In the genomic region with DNA sequence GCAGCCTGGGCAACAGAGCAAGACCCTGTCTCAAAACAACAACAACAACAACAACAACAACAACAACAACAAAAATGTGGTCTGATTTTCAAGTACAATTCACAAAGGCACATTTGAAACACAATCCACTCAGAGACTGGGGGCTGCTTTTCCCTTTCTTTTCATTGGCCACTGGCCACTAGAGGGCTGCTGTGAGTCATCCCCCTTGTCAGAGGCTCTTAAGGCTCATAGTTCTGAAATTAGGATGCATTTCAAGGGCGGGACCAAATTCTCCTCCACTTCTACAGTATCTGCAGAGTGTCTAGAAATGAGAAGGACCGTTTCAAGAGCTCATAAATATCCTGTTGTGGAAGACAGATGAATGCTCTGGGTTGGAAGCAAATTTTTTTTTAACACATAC, we compare ENCODE assay signal across 8 cellular contexts.
DNase-seq lines count a peak whose midpoint lies in the region; ATAC-seq, FAIRE-seq and TF ChIP-seq lines count a peak whose summit lies in the region.

No MANE protein-coding gene starts in this region.

- no peaks in the 10 kb centered on the region for H3F3A ChIP-seq in neural cell (ENCODE audit: insufficient read depth, low read length, poor library complexity, severe bottlenecking)

- no peaks in the 10 kb centered on the region for H3K79me2 ChIP-seq in astrocyte (ENCODE audit: insufficient read depth, low read length)
- no peaks in the 10 kb centered on the region for H3K79me2 ChIP-seq in neural cell (replicated peaks; ENCODE audit: insufficient read depth, low read length)

- no peaks in the 10 kb centered on the region for H3K36me3 Mint-ChIP-seq in astrocyte (ENCODE audit: low read depth, unreplicated experiment)

- no peak for TF ChIP-seq RAD21 in neural cell (conservative IDR thresholded peaks at IDR 0.05)

- peak; percentile 59 for TF ChIP-seq CTCF in astrocyte (IDR thresholded peaks at IDR 0.05; ENCODE audit: insufficient read depth, low read depth, low read length)
- TF ChIP-seq CTCF in neural cell (IDR thresholded peaks at IDR 0.05; ENCODE audit: poor library complexity, severe bottlenecking): peak; percentile 24

- TF ChIP-seq EP300 in neural cell (conservative IDR thresholded peaks at IDR 0.05; ENCODE audit: poor library complexity, severe bottlenecking): no peak

- H4K20me1 ChIP-seq in astrocyte (ENCODE audit: insufficient read depth, low read length): no peaks in the 10 kb centered on the region
- no peaks in the 10 kb centered on the region for H4K20me1 ChIP-seq in neural cell (ENCODE audit: insufficient read depth)

- H3K9me3 Mint-ChIP-seq in stimulated activated naive CD8-positive, alpha-beta T cell treated with anti-CD3 and anti-CD28 coated beads, Interleukin-15, amount 100 ng/mL, for 72 hours: peaks cover 4 to 14% of the 10 kb centered on the region in 2 donors
- H3K9me3 Mint-ChIP-seq in astrocyte (ENCODE audit: unreplicated experiment): no peaks in the 10 kb centered on the region

- FAIRE-seq in astrocyte (lab: Jason Lieb, UNC): no peak

- peak; percentile 4 for DNase-seq in stimulated activated naive CD8-positive, alpha-beta T cell treated with anti-CD3 and anti-CD28 coated beads, Interleukin-15, Interleukin-2, amounts not matched to agents 100 U/mL and 50 U/mL, for 24 hours
- DNase-seq in stimulated activated naive CD8-positive, alpha-beta T cell treated with anti-CD3 and anti-CD28 coated beads, Interleukin-15, amount 100 ng/mL, for 72 hours: no peak
- peak; percentile 28 for DNase-seq in HS-5 (ENCODE audit: low read depth)
- DNase-seq in astrocyte (ENCODE audit: low read depth): peak; percentile 42
- DNase-seq in GM19240 (ENCODE audit: insufficient read length, low spot score): no peak

- H3K27me3 ChIP-seq in astrocyte (ENCODE audit: insufficient read depth, low read length) (no peaks in the 10 kb centered on the region), neural cell (ENCODE audit: insufficient read depth, low read depth, low read length) (no peaks in the 10 kb centered on the region)

- H3K4me1 ChIP-seq in astrocyte (ENCODE audit: insufficient read depth, low read length): no peaks in the 10 kb centered on the region

- H2AFZ ChIP-seq in astrocyte (ENCODE audit: low read depth, low read length): no peak overlapping the region
- H2AFZ ChIP-seq in neural cell (ENCODE audit: low read depth, low read length): no peak overlapping the region

- H3K27ac Mint-ChIP-seq in stimulated activated naive CD8-positive, alpha-beta T cell treated with anti-CD3 and anti-CD28 coated beads, Interleukin-15, amount 100 ng/mL, for 72 hours: no peak overlapping the region
- no peak overlapping the region for H3K27ac Mint-ChIP-seq in astrocyte (ENCODE audit: unreplicated experiment)

- no peaks in the 10 kb centered on the region for H3K27me3 Mint-ChIP-seq in stimulated activated naive CD8-positive, alpha-beta T cell treated with anti-CD3 and anti-CD28 coated beads, Interleukin-15, amount 100 ng/mL, for 72 hours
- H3K27me3 Mint-ChIP-seq in astrocyte (ENCODE audit: low read depth, unreplicated experiment): no peaks in the 10 kb centered on the region

- H3K4me3 ChIP-seq in astrocyte (ENCODE audit: insufficient read depth, low read depth, low read length) (no peak overlapping the region), neural cell (ENCODE audit: low read length) (no peak overlapping the region)

- H3K9ac ChIP-seq in astrocyte (ENCODE audit: low read length) (no peak overlapping the region), neural cell (ENCODE audit: low read length) (no peak overlapping the region)

- no peaks in the 10 kb centered on the region for H3K36me3 ChIP-seq in astrocyte (ENCODE audit: insufficient read depth, low read length)
- no peaks in the 10 kb centered on the region for H3K36me3 ChIP-seq in neural cell (ENCODE audit: insufficient read depth, low read length)

- H3K4me3 Mint-ChIP-seq in stimulated activated naive CD8-positive, alpha-beta T cell treated with anti-CD3 and anti-CD28 coated beads, Interleukin-15, amount 100 ng/mL, for 72 hours: no peak overlapping the region
- H3K4me3 Mint-ChIP-seq in astrocyte (ENCODE audit: unreplicated experiment): no peak overlapping the region

- H3K9me2 ChIP-seq in neural cell (ENCODE audit: insufficient read depth, low read length): no peaks in the 10 kb centered on the region

- H3K27ac ChIP-seq in astrocyte (ENCODE audit: low read depth, low read length) (no peak overlapping the region), neural cell (ENCODE audit: low read length) (no peak overlapping the region)

- H3K4me1 Mint-ChIP-seq in stimulated activated naive CD8-positive, alpha-beta T cell treated with anti-CD3 and anti-CD28 coated beads, Interleukin-15, amount 100 ng/mL, for 72 hours: no peaks in the 10 kb centered on the region
- H3K4me1 Mint-ChIP-seq in astrocyte (ENCODE audit: low read depth, unreplicated experiment): no peaks in the 10 kb centered on the region

- H3K4me2 ChIP-seq in astrocyte (ENCODE audit: low read length): no peak overlapping the region
- H3K4me2 ChIP-seq in neural cell (ENCODE audit: low read length): no peak overlapping the region

- ATAC-seq in stimulated activated naive CD8-positive, alpha-beta T cell treated with anti-CD3 and anti-CD28 coated beads, Interleukin-15, Interleukin-2, amounts not matched to agents 100 U/mL and 50 U/mL, for 24 hours: no peak
- no peak for ATAC-seq in stimulated activated naive CD8-positive, alpha-beta T cell treated with anti-CD3 and anti-CD28 coated beads, Interleukin-15, amount 100 ng/mL, for 72 hours
- no peak for ATAC-seq in HG03135 (IDR thresholded peaks at IDR 0.05; ENCODE audit: unreplicated experiment)
- no peak for ATAC-seq in HG03196 (IDR thresholded peaks at IDR 0.05; ENCODE audit: unreplicated experiment)

- no peaks in the 10 kb centered on the region for H3K9me3 ChIP-seq in astrocyte (ENCODE audit: insufficient read depth, low read depth, low read length)
- H3K9me3 ChIP-seq in neural cell (ENCODE audit: low read length): no peaks in the 10 kb centered on the region

TF ChIP-seq in neural cell, 6 proteins besides CTCF, POLR2A, EP300 and RAD21:
- no peak for TF ChIP-seq MXI1 (conservative IDR thresholded peaks at IDR 0.05; ENCODE audit: poor library complexity, severe bottlenecking)
- TF ChIP-seq TAF1 (IDR thresholded peaks at IDR 0.05; ENCODE audit: low read depth): no peak
- TF ChIP-seq POLR2AphosphoS5 (IDR thresholded peaks at IDR 0.05): no peak
- TF ChIP-seq SMC3 (conservative IDR thresholded peaks at IDR 0.05; ENCODE audit: poor library complexity): no peak
- no peak for TF ChIP-seq EZH2 (IDR thresholded peaks at IDR 0.05; ENCODE audit: borderline replicate concordance, insufficient read depth, low read length, poor library complexity, severe bottlenecking)
- TF ChIP-seq, protein P1, sequence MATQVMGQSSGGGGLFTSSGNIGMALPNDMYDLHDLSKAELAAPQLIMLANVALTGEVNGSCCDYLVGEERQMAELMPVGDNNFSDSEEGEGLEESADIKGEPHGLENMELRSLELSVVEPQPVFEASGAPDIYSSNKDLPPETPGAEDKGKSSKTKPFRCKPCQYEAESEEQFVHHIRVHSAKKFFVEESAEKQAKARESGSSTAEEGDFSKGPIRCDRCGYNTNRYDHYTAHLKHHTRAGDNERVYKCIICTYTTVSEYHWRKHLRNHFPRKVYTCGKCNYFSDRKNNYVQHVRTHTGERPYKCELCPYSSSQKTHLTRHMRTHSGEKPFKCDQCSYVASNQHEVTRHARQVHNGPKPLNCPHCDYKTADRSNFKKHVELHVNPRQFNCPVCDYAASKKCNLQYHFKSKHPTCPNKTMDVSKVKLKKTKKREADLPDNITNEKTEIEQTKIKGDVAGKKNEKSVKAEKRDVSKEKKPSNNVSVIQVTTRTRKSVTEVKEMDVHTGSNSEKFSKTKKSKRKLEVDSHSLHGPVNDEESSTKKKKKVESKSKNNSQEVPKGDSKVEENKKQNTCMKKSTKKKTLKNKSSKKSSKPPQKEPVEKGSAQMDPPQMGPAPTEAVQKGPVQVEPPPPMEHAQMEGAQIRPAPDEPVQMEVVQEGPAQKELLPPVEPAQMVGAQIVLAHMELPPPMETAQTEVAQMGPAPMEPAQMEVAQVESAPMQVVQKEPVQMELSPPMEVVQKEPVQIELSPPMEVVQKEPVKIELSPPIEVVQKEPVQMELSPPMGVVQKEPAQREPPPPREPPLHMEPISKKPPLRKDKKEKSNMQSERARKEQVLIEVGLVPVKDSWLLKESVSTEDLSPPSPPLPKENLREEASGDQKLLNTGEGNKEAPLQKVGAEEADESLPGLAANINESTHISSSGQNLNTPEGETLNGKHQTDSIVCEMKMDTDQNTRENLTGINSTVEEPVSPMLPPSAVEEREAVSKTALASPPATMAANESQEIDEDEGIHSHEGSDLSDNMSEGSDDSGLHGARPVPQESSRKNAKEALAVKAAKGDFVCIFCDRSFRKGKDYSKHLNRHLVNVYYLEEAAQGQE (IDR thresholded peaks at IDR 0.05; ENCODE audit: borderline replicate concordance): no peak

Comparison
In these comparisons a context has a peak if more than half of its experiments do, and no peak if none do; other contexts are left out.
1. DNase-seq: peak in stimulated activated naive CD8-positive, alpha-beta T cell treated with anti-CD3 and anti-CD28 coated beads, Interleukin-15, Interleukin-2, amounts not matched to agents 100 U/mL and 50 U/mL, for 24 hours (single experiment), HS-5 (single experiment) and astrocyte (single experiment); none in stimulated activated naive CD8-positive, alpha-beta T cell treated with anti-CD3 and anti-CD28 coated beads, Interleukin-15, amount 100 ng/mL, for 72 hours (0 of 2) and GM19240 (single experiment).